ENCODE assay signal across 25 cellular contexts in the genomic region with DNA sequence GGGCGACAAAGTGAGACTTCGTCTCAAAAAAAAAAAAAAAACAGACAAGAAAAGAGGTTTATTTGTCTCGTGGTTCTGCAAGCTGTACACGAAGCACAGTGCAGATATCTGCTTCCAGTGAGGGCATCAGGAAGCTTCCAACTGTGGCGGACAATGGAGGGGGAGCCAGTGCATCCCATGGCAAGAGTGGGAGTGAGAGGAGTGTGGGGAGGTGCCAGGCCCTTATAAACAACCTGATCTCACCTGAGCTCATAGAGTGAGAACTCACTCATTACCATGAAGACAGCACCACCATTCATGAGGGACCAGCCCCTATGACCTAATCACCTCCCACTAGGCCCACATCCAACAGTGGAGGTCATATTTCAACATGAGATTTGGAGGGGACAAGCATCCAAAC. TPM values are rescaled to one million over a fixed set of nuclear protein-coding genes. Genes with fewer than 3 reads are reported as not detected.
DNase-seq lines count a peak whose midpoint lies in the region; ATAC-seq and TF ChIP-seq lines count a peak whose summit lies in the region.
"Had no signal": no experiment of that assay in that cellular context is flagged by ENCODE, and none has a peak within 500 bp of the region (broad histone marks: within the 10 kb centered on the region; RNA-seq: fewer than 3 reads in every experiment).

No MANE protein-coding gene starts in this region.

- ATAC-seq in psoas muscle (peak in 2 of 4 donors; percentile 5 to 7), GM18873 (IDR thresholded peaks at IDR 0.05; ENCODE audit: low FRiP score, unreplicated experiment) (no peak), GM21576 (IDR thresholded peaks at IDR 0.05; ENCODE audit: unreplicated experiment) (no peak)
- ATAC-seq: GM12878 had no signal

- H3K27me3 ChIP-seq in H9 (ENCODE audit: insufficient read depth, low read length) (no peaks in the 10 kb centered on the region), psoas muscle (ENCODE audit: insufficient read depth in 3 of 3, low read length in 2 of 3) (no peaks in the 10 kb centered on the region)
- H3K27me3 ChIP-seq: BE2C, BLaER1 had no signal

- H4K5ac ChIP-seq in H9 (ENCODE audit: insufficient read length, low read depth, low read length): peak overlapping the region; percentile 43

- TF ChIP-seq CTCF in H9 (conservative IDR thresholded peaks at IDR 0.05): no peak
- TF ChIP-seq CTCF in psoas muscle (IDR thresholded peaks at IDR 0.05): no peak

- no peak overlapping the region for H2AK5ac ChIP-seq in H9 (ENCODE audit: insufficient read length, low read length)

- peaks cover 0 to 4% (median 0%) of the 10 kb centered on the region in 3 experiments; a peak in 1 of 7 replicates for H3K36me3 Mint-ChIP-seq in H9 (ENCODE audit: insufficient read depth in 1 of 3, low read depth in 3 of 3)
- H3K36me3 Mint-ChIP-seq: CD14-positive monocyte; CD4-positive, alpha-beta memory T cell; CD4-positive, CD25-positive, alpha-beta regulatory T cell; CD8-positive, alpha-beta memory T cell had no signal

- peaks cover 11% of the 10 kb centered on the region for H3K27me3 Mint-ChIP-seq in H9 (ENCODE audit: low read depth)
- H3K27me3 Mint-ChIP-seq: CD4-positive, CD25-positive, alpha-beta regulatory T cell had no signal

- H3K4me2 ChIP-seq in H9 (ENCODE audit: insufficient read depth, insufficient read length, low read length): no peak overlapping the region
- H3K4me2 ChIP-seq: BLaER1 had no signal

- H3K79me1 ChIP-seq in H9 (ENCODE audit: insufficient read depth, low read depth, low read length, poor library complexity, severe bottlenecking): no peaks in the 10 kb centered on the region

- no peaks in the 10 kb centered on the region for H3K36me3 ChIP-seq in psoas muscle (ENCODE audit: insufficient read depth in 1 of 2, low read depth in 1 of 2)
- H3K36me3 ChIP-seq: BE2C, BLaER1 had no signal

- H3K4me3 Mint-ChIP-seq in H9: no peak overlapping the region
- H3K4me3 Mint-ChIP-seq: CD14-positive monocyte; CD4-positive, alpha-beta memory T cell; CD4-positive, CD25-positive, alpha-beta regulatory T cell; CD8-positive, alpha-beta memory T cell had no signal

- no peak overlapping the region for H3K23ac ChIP-seq in H9 (ENCODE audit: insufficient read length, low read depth, low read length)

- no CpG with 5 or more reads among the region's 5 CpGs for WGBS in H9 (ENCODE audit: extremely low coverage, insufficient read length, low lambda C conversion rate)
- 89 to 94% (median 89%) methylated on average over 5 of the region's 5 CpGs for WGBS in psoas muscle, 3 donors

- intact Hi-C loops in psoas muscle (cut with DNase I) (no loop called here), cardiac septum (cut with DNase I) (no loop called here)

- H3K9me3 ChIP-seq in H9 (ENCODE audit: control insufficient read depth, low read depth, low read length) (no peaks in the 10 kb centered on the region), psoas muscle (no peaks in the 10 kb centered on the region)
- H3K9me3 ChIP-seq: BE2C, BLaER1 had no signal

- no peak overlapping the region for H3K9ac ChIP-seq in H9 (ENCODE audit: extremely low read depth, insufficient read length, low read length)
- H3K9ac ChIP-seq: BLaER1 had no signal

- peaks cover 8 to 14% of the 10 kb centered on the region in 2 experiments for H3K4me1 Mint-ChIP-seq in H9
- H3K4me1 Mint-ChIP-seq: CD14-positive monocyte; CD4-positive, alpha-beta memory T cell; CD4-positive, CD25-positive, alpha-beta regulatory T cell; CD8-positive, alpha-beta memory T cell had no signal

- H3K4me1 ChIP-seq in H9 (ENCODE audit: insufficient read depth, low read length) (no peaks in the 10 kb centered on the region), psoas muscle (peaks cover 14% of the 10 kb centered on the region)
- H3K4me1 ChIP-seq: BE2C, BLaER1 had no signal

- no peak for TF ChIP-seq EP300 in Ishikawa (IDR thresholded peaks at IDR 0.05; ENCODE audit: borderline replicate concordance)

- H3K4ac ChIP-seq in H9 (ENCODE audit: low read depth, low read length): no peak overlapping the region

- H2BK120ac ChIP-seq in H9 (ENCODE audit: low read depth, low read length, poor library complexity, severe bottlenecking): no peak overlapping the region

- H3K56ac ChIP-seq in H9 (ENCODE audit: insufficient read length, low read depth, low read length): no peak overlapping the region

- no peaks in the 10 kb centered on the region for H3K23me2 ChIP-seq in H9 (ENCODE audit: insufficient read length, low read depth, low read length, poor library complexity, severe bottlenecking)

- H2AFZ ChIP-seq in H9 (ENCODE audit: low read length): no peak overlapping the region

- no peak for TF ChIP-seq RAD21 in Ishikawa (IDR thresholded peaks at IDR 0.05; ENCODE audit: low read depth)

- H4K91ac ChIP-seq in H9 (ENCODE audit: insufficient read length, low read depth, low read length): no peak overlapping the region

- no peak overlapping the region for H3K18ac ChIP-seq in H9 (ENCODE audit: insufficient read length, low read depth, low read length)

- H3K27ac Mint-ChIP-seq in H9: no peak overlapping the region
- H3K27ac Mint-ChIP-seq: CD14-positive monocyte; CD4-positive, alpha-beta memory T cell; CD4-positive, CD25-positive, alpha-beta regulatory T cell; CD8-positive, alpha-beta memory T cell had no signal

- DNase-seq in H9: no peak
- no peak for DNase-seq in psoas muscle
- DNase-seq in SW 1271 (lab: John Stamatoyannopoulos, UW): no peak
- no peak for DNase-seq in cardiac septum (ENCODE audit: low spot score)
- DNase-seq: 8988T; ACHN; BE2C; C1 segment of cervical spinal cord; CD4-positive, alpha-beta memory T cell; CD4-positive, CD25-positive, alpha-beta regulatory T cell; CD8-positive, alpha-beta memory T cell; COR-L47; DMS 273 treated with DMSO at 0.1 percent for 48 hours; DMS153; DMS53; DMS79; DND-41; EL; GDM1 had no signal

- no peaks in the 10 kb centered on the region for H3K79me2 ChIP-seq in H9 (ENCODE audit: insufficient read depth, low read length)

- no peak overlapping the region for H2BK20ac ChIP-seq in H9 (ENCODE audit: low read depth, low read length, poor library complexity, severe bottlenecking)

- H2BK15ac ChIP-seq in H9 (ENCODE audit: low read depth, low read length): no peak overlapping the region

- no peak overlapping the region for H3T11ph ChIP-seq in H9 (ENCODE audit: low read length)

- no peak overlapping the region for H4K8ac ChIP-seq in H9 (replicated peaks; ENCODE audit: insufficient read length, low read depth, low read length)

- peaks cover 4 to 9% of the 10 kb centered on the region in 2 experiments; a peak in 2 of 5 replicates for H3K9me3 Mint-ChIP-seq in H9

- H3K27ac ChIP-seq in H9 (ENCODE audit: insufficient read length, low read depth, low read length): no peak overlapping the region
- H3K27ac ChIP-seq in psoas muscle: peak overlapping the region; percentile 85
- H3K27ac ChIP-seq: BLaER1 had no signal

- H2BK5ac ChIP-seq in H9 (ENCODE audit: insufficient read length, low read length): no peak overlapping the region

- H2BK12ac ChIP-seq in H9 (ENCODE audit: insufficient read length, low read depth, low read length): no peak overlapping the region

- no peaks in the 10 kb centered on the region for H4K20me1 ChIP-seq in H9 (ENCODE audit: control insufficient read depth, insufficient read depth, insufficient read length)
- H4K20me1 ChIP-seq: BLaER1 had no signal

- no peak overlapping the region for H3K4me3 ChIP-seq in psoas muscle
- H3K4me3 ChIP-seq: BLaER1, GM12878 had no signal

- H3K14ac ChIP-seq in H9 (ENCODE audit: insufficient read depth, low read length): no peak overlapping the region

TF ChIP-seq in Ishikawa, 13 proteins besides CTCF, POLR2A, EP300 and RAD21:
- TF ChIP-seq CEBPB (IDR thresholded peaks at IDR 0.05) (no peak), MAX (IDR thresholded peaks at IDR 0.05) (peak; percentile 50), ZBTB7A (IDR thresholded peaks at IDR 0.05; ENCODE audit: low read depth) (no peak)

RNA-seq across cellular contexts. Expression of gene RBM24, which starts 19.5 kb away (rescaled TPM):
- total RNA-seq in H9 (2021): 0.48 and 0.55 TPM in 2 replicates
- 100 to 1,000 TPM; 135 to 248 (median 222) TPM for total RNA-seq in psoas muscle
- 100 to 1,000 TPM; 148 to 215 (median 214) TPM for polyA plus RNA-seq in psoas muscle
- 221 TPM for total RNA-seq in cardiac septum
- total RNA-seq: CD4-positive, alpha-beta memory T cell; CD4-positive, CD25-positive, alpha-beta regulatory T cell; CD8-positive, alpha-beta memory T cell had no signal
- polyA plus RNA-seq: CD14-positive monocyte; CD4-positive, alpha-beta memory T cell; CD4-positive, CD25-positive, alpha-beta regulatory T cell had no signal

Comparison
In these comparisons a context has a peak if more than half of its experiments do, and no peak if none do; other contexts are left out.
1. RNA of gene RBM24, which starts 19.5 kb away (total RNA-seq): 135 to 248 TPM in psoas muscle and 221 TPM in cardiac septum (single experiment); 0.48 to 0.55 TPM in H9; every median in the first group is over 10 times any median in the second.